In genomic region chr2:232028071-232028470, GRCh38 we compare ENCODE assay signal across 25 cellular contexts.
DNase-seq lines count a peak whose midpoint lies in the region; ATAC-seq and TF ChIP-seq lines count a peak whose summit lies in the region.
"Had no signal": no experiment of that assay in that cellular context is flagged by ENCODE, and none has a peak within 500 bp of the region (broad histone marks: within the 10 kb centered on the region; RNA-seq: fewer than 3 reads in every experiment).

No MANE protein-coding gene starts in this region.

- H3K23ac ChIP-seq in IMR-90 (ENCODE audit: low read depth, low read length): no peak overlapping the region

- WGBS in IMR-90 (ENCODE audit: extremely low coverage in 2 of 2, insufficient read length in 1 of 2), 2 experiments: no CpG with 5 or more reads among the region's 2 CpGs

- H4K20me1 ChIP-seq in IMR-90 (ENCODE audit: insufficient read depth, low read length): no peaks in the 10 kb centered on the region
- H4K20me1 ChIP-seq in PC-3 (ENCODE audit: low read length): no peaks in the 10 kb centered on the region
- H4K20me1 ChIP-seq: BLaER1 had no signal

- H2AFZ ChIP-seq in IMR-90 (replicated peaks; ENCODE audit: low read length, poor library complexity) (no peak overlapping the region), PC-3 (ENCODE audit: low read length) (no peak overlapping the region)
- H2AFZ ChIP-seq: GM23338 had no signal

- H3K14ac ChIP-seq in IMR-90 (replicated peaks; ENCODE audit: low read depth, low read length): no peak overlapping the region

- no peaks in the 10 kb centered on the region for H3F3A ChIP-seq in PC-3 (ENCODE audit: low read length, unreplicated experiment)

- DNase-seq in Right ventricle myocardium superior: no peak
- DNase-seq in cardiac septum (ENCODE audit: low spot score): no peak
- peak; percentile 6 for DNase-seq in IMR-90
- DNase-seq in PC-3: no peak
- DNase-seq in fibroblast of the aortic adventitia (ENCODE audit: low read depth): peak; percentile 7
- DNase-seq in SHP77 treated with DMSO at 0.1 percent for 48 hours (lab: John Stamatoyannopoulos, UW): no peak
- DNase-seq: ACHN; CD4-positive, alpha-beta T cell; COR-L47; DMS79; KG1; NCI-H1105; NCI-H146; NCI-H2029; NCI-H2227 treated with DMSO at 0.1 percent for 48 hours; NCI-H510A; NK-92 treated with Interleukin-12 subunit alpha and Interleukin-12 subunit beta, amount 100 ng/mL, for 24 hours had no signal

- no peak overlapping the region for H2AK9ac ChIP-seq in IMR-90 (replicated peaks; ENCODE audit: low read depth, low read length, poor library complexity)

- no peak for TF ChIP-seq POLR2A in IMR-90 (IDR thresholded peaks at IDR 0.05; ENCODE audit: low read depth, low read length)

- H4K8ac ChIP-seq in IMR-90 (ENCODE audit: low read depth in 2 of 2, low read length in 2 of 2): no peak overlapping the region

- BruUV-seq in IMR-90 (replicated peaks; lab: Mats Ljungman, UMichigan) (no TSS peak), PC-3 (replicated peaks; lab: Mats Ljungman, UMichigan) (no TSS peak)

- POLR2A ChIA-PET in IMR-90 (lab: Charles Lee; ENCODE audit: unreplicated experiment): no interaction called here
- POLR2A ChIA-PET in PC-3 (lab: Charles Lee; ENCODE audit: unreplicated experiment): no interaction called here

- no peaks in the 10 kb centered on the region for H3K9me1 ChIP-seq in IMR-90 (ENCODE audit: insufficient read depth, low read length)

- H2AK5ac ChIP-seq in IMR-90 (ENCODE audit: low read depth, low read length): no peak overlapping the region

- H3K36me3 ChIP-seq in IMR-90 (ENCODE audit: control insufficient read depth, insufficient read depth, low read length) (peaks cover 8% of the 10 kb centered on the region), PC-3 (ENCODE audit: low read depth, low read length) (peaks cover 21% of the 10 kb centered on the region)

- H3K79me1 ChIP-seq in IMR-90 (ENCODE audit: low read depth in 1 of 2, low read length in 2 of 2): peaks cover 0 to 4% of the 10 kb centered on the region in 2 experiments; a peak in 1 of 4 replicates

- dilution Hi-C loops in IMR-90 (cut with HindIII; ENCODE audit: low sequenced_read_pairs, unreplicated experiment): no loop called here

- no peaks in the 10 kb centered on the region for H3K27me3 ChIP-seq in IMR-90 (ENCODE audit: control insufficient read depth, insufficient read depth, low read length)
- H3K27me3 ChIP-seq in PC-3 (ENCODE audit: low read length): no peaks in the 10 kb centered on the region
- H3K27me3 ChIP-seq: BLaER1 had no signal

- no peak overlapping the region for H3K4ac ChIP-seq in IMR-90 (ENCODE audit: low read depth, low read length)

- H3K4me1 ChIP-seq in IMR-90 (ENCODE audit: control insufficient read depth, insufficient read depth, low read length): no peaks in the 10 kb centered on the region
- H3K4me1 ChIP-seq in PC-3 (ENCODE audit: insufficient read depth, low read length): no peaks in the 10 kb centered on the region
- H3K4me1 ChIP-seq: HAP-1 had no signal

- no peak for TF ChIP-seq RAD21 in IMR-90 (IDR thresholded peaks at IDR 0.05; ENCODE audit: low read length)

- no peak overlapping the region for H2BK120ac ChIP-seq in IMR-90 (ENCODE audit: low read depth, low read length)

- H2BK5ac ChIP-seq in IMR-90 (ENCODE audit: low read depth, low read length, poor library complexity, severe bottlenecking): no peak overlapping the region

- H3K9me3 ChIP-seq in IMR-90 (ENCODE audit: control insufficient read depth, insufficient read depth, low read length) (no peaks in the 10 kb centered on the region), PC-3 (ENCODE audit: low read length) (no peaks in the 10 kb centered on the region)
- H3K9me3 ChIP-seq: HAP-1 had no signal

- H3K4me3 ChIP-seq in IMR-90 (ENCODE audit: insufficient read depth, low read depth, low read length): no peak overlapping the region
- H3K4me3 ChIP-seq in PC-3 (ENCODE audit: low read length): no peak overlapping the region
- H3K4me3 ChIP-seq in fibroblast of the aortic adventitia (ENCODE audit: low read depth, low read length): no peak overlapping the region
- H3K4me3 ChIP-seq: BLaER1, GM23338, HAP-1, SK-N-MC had no signal

- CTCF ChIA-PET in IMR-90 (lab: Yijun Ruan, JAX) (interaction anchor here (1.1 kb wide), 1 partner anchor 11 kb away, joined by 3 read pairs; no protein-coding TSS in a partner anchor), PC-3 (lab: Charles Lee) (interaction anchor here (0.6 kb wide), 1 partner anchor 114 kb away, joined by 3 read pairs; no protein-coding TSS in a partner anchor)

- H3K79me2 ChIP-seq in PC-3 (ENCODE audit: low read length): no peaks in the 10 kb centered on the region

- H3K9ac ChIP-seq in IMR-90 (ENCODE audit: low read depth, low read length) (no peak overlapping the region), PC-3 (ENCODE audit: low read length) (no peak overlapping the region)
- H3K9ac ChIP-seq: BLaER1 had no signal

- no peak overlapping the region for H3K18ac ChIP-seq in IMR-90 (ENCODE audit: low read depth, low read length)

- TF ChIP-seq CTCF in IMR-90 (conservative IDR thresholded peaks at IDR 0.05; ENCODE audit: low read depth, low read length) (no peak), PC-3 (conservative IDR thresholded peaks at IDR 0.05; ENCODE audit: low read depth, low read length) (no peak), fibroblast of the aortic adventitia (IDR thresholded peaks at IDR 0.05; ENCODE audit: insufficient read depth, low read length) (no peak)

- no peaks in the 10 kb centered on the region for H3K9me2 ChIP-seq in PC-3 (replicated peaks; ENCODE audit: low read length)

- no peak overlapping the region for H2BK15ac ChIP-seq in IMR-90 (ENCODE audit: low read depth, low read length)

- intact Hi-C loops in Right ventricle myocardium superior (cut with DNase I) (no loop called here), cardiac septum (cut with DNase I) (loop anchor here (10.0 kb wide), 1 partner anchor 63 kb away; the partner anchor contains the start of gene DIS3L2), IMR-90 (cut with micrococcal nuclease) (no loop called here), PC-3 (cut with micrococcal nuclease) (no loop called here)

- no peak overlapping the region for H3K56ac ChIP-seq in IMR-90 (ENCODE audit: extremely low read depth, insufficient read depth, low read length)

- H4K5ac ChIP-seq in IMR-90 (ENCODE audit: low read depth, low read length): no peak overlapping the region

- no peak overlapping the region for H4K91ac ChIP-seq in IMR-90 (ENCODE audit: insufficient read depth, low read depth, low read length)

- no peak overlapping the region for H2BK20ac ChIP-seq in IMR-90 (ENCODE audit: low read depth, low read length)

- ATAC-seq in Right ventricle myocardium superior (ENCODE audit: poor library complexity) (peak; percentile 39), IMR-90 (ENCODE audit: low read depth) (no peak), PC-3 (peak; percentile 35; the same call in 1 of the 2 replicates), GM18858 (IDR thresholded peaks at IDR 0.05; ENCODE audit: unreplicated experiment) (no peak)
- ATAC-seq: GM23338, HepG2, Panc1 had no signal

- no peak overlapping the region for H3K4me2 ChIP-seq in IMR-90 (ENCODE audit: low read depth, low read length)
- no peak overlapping the region for H3K4me2 ChIP-seq in PC-3 (ENCODE audit: low read length)
- H3K4me2 ChIP-seq: GM23338 had no signal

- in situ Hi-C loops in IMR-90 (cut with MboI; ENCODE audit: low sequenced_read_pairs): no loop called here

- H3K27ac ChIP-seq in IMR-90 (ENCODE audit: insufficient read depth, low read length) (no peak overlapping the region), PC-3 (ENCODE audit: low read length) (no peak overlapping the region)
- H3K27ac ChIP-seq: BLaER1, HL-60, SK-N-MC had no signal

TF ChIP-seq in IMR-90, 13 proteins besides CTCF, POLR2A, EP300 and RAD21:
- TF ChIP-seq CEBPB (IDR thresholded peaks at IDR 0.05; ENCODE audit: low read depth, low read length) (no peak), RFX5 (IDR thresholded peaks at IDR 0.05; ENCODE audit: low read depth, low read length) (no peak), SMC3 (IDR thresholded peaks at IDR 0.05; ENCODE audit: low read depth, low read length) (no peak), NFE2L2 (IDR thresholded peaks at IDR 0.05; ENCODE audit: low read depth, low read length) (no peak), MAFK (IDR thresholded peaks at IDR 0.05; ENCODE audit: low read depth, low read length) (no peak), MXI1 (IDR thresholded peaks at IDR 0.05; ENCODE audit: borderline replicate concordance, low read depth, low read length) (no peak), FOS (IDR thresholded peaks at IDR 0.05; ENCODE audit: low read depth, low read length) (no peak), BHLHE40 (IDR thresholded peaks at IDR 0.05; ENCODE audit: low read depth, low read length) (no peak), MAZ (IDR thresholded peaks at IDR 0.05; ENCODE audit: borderline replicate concordance, low read depth, low read length) (no peak), CHD1 (IDR thresholded peaks at IDR 0.05; ENCODE audit: low read depth, low read length) (no peak), RCOR1 (IDR thresholded peaks at IDR 0.05; ENCODE audit: insufficient replicate concordance, low read length) (no peak)
- TF ChIP-seq, protein P1, sequence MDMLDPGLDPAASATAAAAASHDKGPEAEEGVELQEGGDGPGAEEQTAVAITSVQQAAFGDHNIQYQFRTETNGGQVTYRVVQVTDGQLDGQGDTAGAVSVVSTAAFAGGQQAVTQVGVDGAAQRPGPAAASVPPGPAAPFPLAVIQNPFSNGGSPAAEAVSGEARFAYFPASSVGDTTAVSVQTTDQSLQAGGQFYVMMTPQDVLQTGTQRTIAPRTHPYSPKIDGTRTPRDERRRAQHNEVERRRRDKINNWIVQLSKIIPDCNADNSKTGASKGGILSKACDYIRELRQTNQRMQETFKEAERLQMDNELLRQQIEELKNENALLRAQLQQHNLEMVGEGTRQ (IDR thresholded peaks at IDR 0.05; ENCODE audit: low read depth, low read length): no peak
- TF ChIP-seq, protein P2, sequence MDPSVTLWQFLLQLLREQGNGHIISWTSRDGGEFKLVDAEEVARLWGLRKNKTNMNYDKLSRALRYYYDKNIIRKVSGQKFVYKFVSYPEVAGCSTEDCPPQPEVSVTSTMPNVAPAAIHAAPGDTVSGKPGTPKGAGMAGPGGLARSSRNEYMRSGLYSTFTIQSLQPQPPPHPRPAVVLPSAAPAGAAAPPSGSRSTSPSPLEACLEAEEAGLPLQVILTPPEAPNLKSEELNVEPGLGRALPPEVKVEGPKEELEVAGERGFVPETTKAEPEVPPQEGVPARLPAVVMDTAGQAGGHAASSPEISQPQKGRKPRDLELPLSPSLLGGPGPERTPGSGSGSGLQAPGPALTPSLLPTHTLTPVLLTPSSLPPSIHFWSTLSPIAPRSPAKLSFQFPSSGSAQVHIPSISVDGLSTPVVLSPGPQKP (IDR thresholded peaks at IDR 0.05; ENCODE audit: borderline replicate concordance, low read depth, low read length): no peak

Comparison
In these comparisons a context has a peak if more than half of its experiments do, and no peak if none do; other contexts are left out.
1. ATAC-seq: peak in Right ventricle myocardium superior (single experiment) and PC-3 (single experiment); none in IMR-90 (single experiment) and GM18858 (single experiment).
2. DNase-seq: peak in IMR-90 (single experiment) and fibroblast of the aortic adventitia (single experiment); none in Right ventricle myocardium superior (single experiment), cardiac septum (single experiment), PC-3 (single experiment) and SHP77 treated with DMSO at 0.1 percent for 48 hours (single experiment).